ENCODE assay signal across 12 cellular contexts in the genomic region with DNA sequence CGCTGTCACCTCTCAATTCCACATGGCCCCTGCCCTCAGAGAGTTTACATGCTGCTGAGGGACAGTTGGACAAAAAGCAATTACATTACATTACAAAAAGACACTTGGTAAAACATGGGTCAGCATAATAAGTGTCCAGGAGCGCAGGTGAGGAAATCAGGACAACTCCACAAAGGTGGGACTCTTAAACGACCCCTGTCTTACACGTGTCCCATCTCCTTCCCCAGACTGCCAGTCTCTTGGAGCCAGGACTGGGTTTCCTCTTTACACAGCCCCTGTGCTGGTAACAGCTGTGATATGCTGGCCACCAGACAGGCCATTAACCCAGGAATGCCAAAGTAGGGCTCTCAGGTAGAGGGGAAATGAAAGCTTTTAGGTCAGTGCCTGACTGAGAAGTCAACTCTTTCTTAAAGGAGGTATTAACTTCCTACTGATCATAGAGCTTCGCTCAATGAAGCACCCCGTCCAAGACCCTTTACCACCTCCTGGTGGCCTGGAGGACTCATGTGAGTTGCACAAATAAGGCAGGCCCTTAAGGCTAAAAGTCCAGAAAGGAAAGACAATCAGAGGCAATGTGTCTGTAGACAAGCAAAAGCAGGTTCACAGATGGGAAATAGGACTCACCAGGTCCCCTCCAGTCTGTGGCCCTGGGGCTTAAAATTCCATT. TPM values are rescaled to one million over a fixed set of nuclear protein-coding genes. Genes with fewer than 3 reads are reported as not detected.
A peak's percentile ranks its signal among the peaks of the same experiment; 100 is the strongest.
DNase-seq lines count a peak whose midpoint lies in the region; ATAC-seq and TF ChIP-seq lines count a peak whose summit lies in the region.
"Had no signal": no experiment of that assay in that cellular context is flagged by ENCODE, and none has a peak within 500 bp of the region (broad histone marks: within the 10 kb centered on the region; RNA-seq: fewer than 3 reads in every experiment).

No MANE protein-coding gene starts in this region.

- H3K14ac ChIP-seq in mesenchymal stem cell (ENCODE audit: low read length in 2 of 2), result no peak overlapping the region

- H3K23ac ChIP-seq in mesenchymal stem cell (ENCODE audit: low read length in 2 of 2), result no peak overlapping the region

- intact Hi-C loops in upper lobe of right lung (cut with DNase I), result no loop called here

- H3K79me1 ChIP-seq in mesenchymal stem cell (replicated peaks; ENCODE audit: low read length, poor library complexity, severe bottlenecking), result no peaks in the 10 kb centered on the region

- H4K91ac ChIP-seq in mesenchymal stem cell (ENCODE audit: low read length), result no peak overlapping the region

- 66% methylated on average over 6 of the region's 6 CpGs for WGBS in mesenchymal stem cell

- H2AK5ac ChIP-seq in mesenchymal stem cell (ENCODE audit: low read length, severe bottlenecking), result no peak overlapping the region

- no peak overlapping the region for H2BK15ac ChIP-seq in mesenchymal stem cell (ENCODE audit: low read depth, poor library complexity, severe bottlenecking)

- H3K27ac ChIP-seq in C4-2B (no peak overlapping the region), upper lobe of right lung (no peak overlapping the region), mesenchymal stem cell (ENCODE audit: low read length, poor library complexity, severe bottlenecking) (no peak overlapping the region)

- peaks cover 4% of the 10 kb centered on the region for H3K27me3 ChIP-seq in upper lobe of right lung
- H3K27me3 ChIP-seq in mesenchymal stem cell (ENCODE audit: control insufficient read depth in 1 of 2, insufficient read depth in 1 of 2, low read length in 2 of 2), result peaks cover 4 to 9% of the 10 kb centered on the region in 2 experiments

- no peak overlapping the region for H3K4me2 ChIP-seq in mesenchymal stem cell (ENCODE audit: low read length, poor library complexity, severe bottlenecking)

- no peak overlapping the region for H2BK120ac ChIP-seq in mesenchymal stem cell (ENCODE audit: low read depth, low read length)

- H3K9me3 ChIP-seq in upper lobe of right lung (no peaks in the 10 kb centered on the region), mesenchymal stem cell (ENCODE audit: control insufficient read depth, low read length) (no peaks in the 10 kb centered on the region)

- H3K36me3 Mint-ChIP-seq in glutamatergic neuron (ENCODE audit: unreplicated experiment), result no peaks in the 10 kb centered on the region
- no peaks in the 10 kb centered on the region for H3K36me3 Mint-ChIP-seq in nephron progenitor cell (ENCODE audit: low read depth)
- H3K36me3 Mint-ChIP-seq: immature natural killer cell had no signal

- H3K4me3 Mint-ChIP-seq in glutamatergic neuron (ENCODE audit: unreplicated experiment) (no peak overlapping the region), nephron progenitor cell (no peak overlapping the region)
- H3K4me3 Mint-ChIP-seq: immature natural killer cell had no signal

- H2BK12ac ChIP-seq in mesenchymal stem cell (ENCODE audit: low read length in 2 of 2), result no peak overlapping the region

- no peak overlapping the region for H3K9ac ChIP-seq in mesenchymal stem cell (ENCODE audit: low read length)

- no peak overlapping the region for H3K4ac ChIP-seq in mesenchymal stem cell (ENCODE audit: low read depth in 1 of 2, low read length in 2 of 2)

- TF ChIP-seq CTCF in C4-2B (conservative IDR thresholded peaks at IDR 0.05) (peak; percentile 48), GM12874 (IDR thresholded peaks at IDR 0.05; ENCODE audit: insufficient read depth, low read depth, low read length) (0 out of 2 replicates have a peak, but pooled peaks have one; percentile 12), glutamatergic neuron (IDR thresholded peaks at IDR 0.05; ENCODE audit: partially characterized antibody, unreplicated experiment) (no peak), upper lobe of right lung (IDR thresholded peaks at IDR 0.05) (no peak), nephron progenitor cell (IDR thresholded peaks at IDR 0.05) (no peak)

- no peaks in the 10 kb centered on the region for H3K4me1 Mint-ChIP-seq in glutamatergic neuron (ENCODE audit: low read depth, unreplicated experiment)
- no peaks in the 10 kb centered on the region for H3K4me1 Mint-ChIP-seq in nephron progenitor cell

- DNase-seq in RKO (ENCODE audit: low spot score), result peak; percentile 36
- peak; percentile 43 for DNase-seq in glutamatergic neuron
- DNase-seq in OCI-M2 (lab: John Stamatoyannopoulos, UW; ENCODE audit: unreplicated experiment), result no peak
- no peak for DNase-seq in upper lobe of right lung
- DNase-seq in mesenchymal stem cell, result no peak
- DNase-seq in nephron progenitor cell, result no peak
- DNase-seq: GF-D8, immature natural killer cell, nucleus accumbens had no signal

- H3K18ac ChIP-seq in mesenchymal stem cell (ENCODE audit: low read depth in 1 of 2, low read length in 2 of 2), result no peak overlapping the region

- no peaks in the 10 kb centered on the region for H3K9me3 Mint-ChIP-seq in glutamatergic neuron (ENCODE audit: unreplicated experiment)
- H3K9me3 Mint-ChIP-seq in nephron progenitor cell, result peaks cover 39% of the 10 kb centered on the region

- no peak overlapping the region for H2BK5ac ChIP-seq in mesenchymal stem cell (ENCODE audit: low read depth, low read length, poor library complexity, severe bottlenecking)

- H3K27ac Mint-ChIP-seq in glutamatergic neuron (ENCODE audit: unreplicated experiment) (no peak overlapping the region), nephron progenitor cell (no peak overlapping the region)
- H3K27ac Mint-ChIP-seq: immature natural killer cell had no signal

- H2AFZ ChIP-seq in mesenchymal stem cell (ENCODE audit: low read depth, low read length), result no peak overlapping the region

- H4K8ac ChIP-seq in mesenchymal stem cell (ENCODE audit: low read length), result no peak overlapping the region

- no peaks in the 10 kb centered on the region for H3K36me3 ChIP-seq in upper lobe of right lung
- H3K36me3 ChIP-seq in mesenchymal stem cell (ENCODE audit: control insufficient read depth in 1 of 2, insufficient read depth in 2 of 2, low read depth in 1 of 2, low read length in 2 of 2), result no peaks in the 10 kb centered on the region

- H3K27me3 Mint-ChIP-seq in glutamatergic neuron (ENCODE audit: unreplicated experiment), result peaks cover 2% of the 10 kb centered on the region
- peaks cover 19% of the 10 kb centered on the region for H3K27me3 Mint-ChIP-seq in nephron progenitor cell (ENCODE audit: low read depth, poor library complexity)

- no peak for ATAC-seq in upper lobe of right lung

- H3K4me3 ChIP-seq in upper lobe of right lung (no peak overlapping the region), mesenchymal stem cell (ENCODE audit: insufficient read depth in 1 of 2, low read depth in 1 of 2, low read length in 2 of 2) (no peak overlapping the region)

- H3K4me1 ChIP-seq in upper lobe of right lung (no peaks in the 10 kb centered on the region), mesenchymal stem cell (ENCODE audit: control insufficient read depth, insufficient read depth, low read depth, low read length) (no peaks in the 10 kb centered on the region)

RNA-seq across cellular contexts. Expression of a gene that starts 55.5 kb away (rescaled TPM):
- total RNA-seq in glutamatergic neuron (ENCODE audit: unreplicated experiment) (not detected), upper lobe of right lung (36.8 TPM)
- polyA plus RNA-seq in mesenchymal stem cell (2013, experiment 1 of 2), result 1.1 TPM
- polyA plus RNA-seq in mesenchymal stem cell (2013, experiment 2 of 2), result 1.1 TPM
- total RNA-seq: NCI-H460 had no signal
- polyA plus RNA-seq: immature natural killer cell had no signal

Comparison
In these comparisons a context has a peak if more than half of its experiments do, and no peak if none do; other contexts are left out.
1. CTCF ChIP-seq: peak in C4-2B (single experiment) and GM12874 (single experiment); none in glutamatergic neuron (single experiment), upper lobe of right lung (single experiment) and nephron progenitor cell (single experiment).
2. DNase-seq: peak in RKO (single experiment) and glutamatergic neuron (single experiment); none in OCI-M2 (single experiment), upper lobe of right lung (single experiment), mesenchymal stem cell (single experiment) and nephron progenitor cell (single experiment).
3. RNA of a gene that starts 55.5 kb away (total RNA-seq): 36.8 TPM in upper lobe of right lung (single experiment); not detected in glutamatergic neuron (single experiment); every median in the first group is over 10 times any median in the second.